ENCODE assay signal across 22 cellular contexts in the genomic region with DNA sequence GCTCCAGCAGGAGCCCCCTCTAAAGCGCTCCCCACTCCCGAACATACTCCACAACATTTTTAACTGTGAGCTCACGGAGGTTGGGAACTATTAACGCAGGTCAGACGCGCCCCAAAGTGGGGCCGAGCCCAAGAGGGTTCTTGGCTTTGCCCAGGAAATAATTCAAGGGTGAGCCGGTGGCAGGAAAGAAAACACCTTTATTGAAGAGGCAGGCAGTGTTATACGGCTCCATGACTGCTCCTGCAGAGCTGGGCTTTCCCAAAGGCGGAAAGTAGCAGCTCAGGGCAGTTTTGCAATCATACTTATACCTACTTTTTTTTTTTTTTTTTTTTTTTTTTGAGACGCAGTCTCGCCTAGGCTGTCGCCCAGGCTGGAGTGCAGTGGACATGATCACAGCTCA. TPM values are rescaled to one million over a fixed set of nuclear protein-coding genes. Genes with fewer than 3 reads are reported as not detected.
DNase-seq lines count a peak whose midpoint lies in the region; ATAC-seq, FAIRE-seq and TF ChIP-seq lines count a peak whose summit lies in the region.
"Had no signal": no experiment of that assay in that cellular context is flagged by ENCODE, and none has a peak within 500 bp of the region (broad histone marks: within the 10 kb centered on the region; RNA-seq: fewer than 3 reads in every experiment).

No MANE protein-coding gene starts in this region.

- no peak for TF ChIP-seq CTCF in A549 (IDR thresholded peaks at IDR 0.05)
- TF ChIP-seq CTCF in HEK293 (tag by site-specific recombination; IDR thresholded peaks at IDR 0.05), result no peak
- no peak for TF ChIP-seq CTCF in lower lobe of right lung (IDR thresholded peaks at IDR 0.05)
- TF ChIP-seq CTCF in psoas muscle (IDR thresholded peaks at IDR 0.05), result no peak
- no peak for TF ChIP-seq CTCF in breast epithelium (IDR thresholded peaks at IDR 0.05)

- no peak overlapping the region for H3K4me3 ChIP-seq in A549
- no peak overlapping the region for H3K4me3 ChIP-seq in HEK293 (ENCODE audit: low read depth, low read length)
- H3K4me3 ChIP-seq in lower lobe of right lung, result peak overlapping the region; percentile 19
- no peak overlapping the region for H3K4me3 ChIP-seq in psoas muscle
- H3K4me3 ChIP-seq in breast epithelium, result no peak overlapping the region
- no peak overlapping the region for H3K4me3 ChIP-seq in CD8-positive, alpha-beta memory T cell (ENCODE audit: low read length)
- H3K4me3 ChIP-seq: HAP-1 had no signal

- H3K4me1 Mint-ChIP-seq in CD8-positive, alpha-beta memory T cell, result peaks cover 53 to 79% (median 78%) of the 10 kb centered on the region in 3 donors

- H3K36me3 ChIP-seq in HEK293 (ENCODE audit: control insufficient read depth in 2 of 2, insufficient read depth in 1 of 2, low read length in 2 of 2), result peaks cover 0 to 14% of the 10 kb centered on the region in 2 experiments; a peak in 2 of 3 replicates
- no peaks in the 10 kb centered on the region for H3K36me3 ChIP-seq in lower lobe of right lung
- H3K36me3 ChIP-seq in psoas muscle (ENCODE audit: insufficient read depth in 1 of 2, low read depth in 1 of 2), result peaks cover 2 to 3% of the 10 kb centered on the region in 2 donors
- H3K36me3 ChIP-seq in breast epithelium, result no peaks in the 10 kb centered on the region
- H3K36me3 ChIP-seq in CD8-positive, alpha-beta memory T cell (ENCODE audit: insufficient read depth, low read length), result no peaks in the 10 kb centered on the region
- H3K36me3 ChIP-seq: Peyer's patch had no signal

- no peak for FAIRE-seq in A549 (lab: Jason Lieb, UNC)
- FAIRE-seq: D721Med, G401.6, GM12891, GM19239 had no signal

- POLR2A ChIA-PET in A549 (lab: Yijun Ruan, JAX), result no interaction called here
- POLR2A ChIA-PET in HEK293 (lab: Yijun Ruan, JAX), result interaction anchor here (0.7 kb wide), 1 partner anchor 833 kb away, joined by 4 read pairs; no protein-coding TSS in a partner anchor
- POLR2A ChIA-PET in CD8-positive, alpha-beta memory T cell (lab: Charles Lee), result no interaction called here

- H3K4me1 ChIP-seq in A549 (peaks cover 48% of the 10 kb centered on the region), HEK293 (ENCODE audit: control insufficient read depth, insufficient read depth, low read length) (peaks cover 12% of the 10 kb centered on the region), lower lobe of right lung (peaks cover 65% of the 10 kb centered on the region), psoas muscle (peaks cover 47% of the 10 kb centered on the region), breast epithelium (peaks cover 7 to 10% of the 10 kb centered on the region in 2 donors)
- peaks cover 27% of the 10 kb centered on the region for H3K4me1 ChIP-seq in CD8-positive, alpha-beta memory T cell (ENCODE audit: insufficient read depth, low read length)

- CTCF ChIA-PET in A549 (lab: Yijun Ruan, JAX), result interaction anchor here (0.7 to 2.1 kb wide), 3 partner anchors 110 to 144 kb away, joined by 3 to 7 read pairs (median 4); no protein-coding TSS in a partner anchor
- CTCF ChIA-PET in HEK293 (lab: Yijun Ruan, JAX), result interaction anchor here (0.6 to 0.8 kb wide), 2 partner anchors 135 to 149 kb away, joined by 3 read pairs; no protein-coding TSS in a partner anchor
- CTCF ChIA-PET in CD8-positive, alpha-beta memory T cell (lab: Charles Lee), result interaction anchor here (0.6 to 1.6 kb wide), 3 partner anchors 37 to 772 kb away, joined by 3 read pairs; no protein-coding TSS in a partner anchor

- intact Hi-C loops in lower lobe of right lung (cut with DNase I), result no loop called here
- intact Hi-C loops in psoas muscle (cut with DNase I), result loop anchor here (5.0 kb wide), 2 partner anchors 128 to 142 kb away; no protein-coding TSS in a partner anchor
- intact Hi-C loops in breast epithelium (cut with DNase I; ENCODE audit: low total_unique reads), result no loop called here

- H3K9me3 Mint-ChIP-seq in CD8-positive, alpha-beta memory T cell, result peaks cover 0 to 1% (median 0%) of the 10 kb centered on the region in 5 donors
- H3K9me3 Mint-ChIP-seq: CD4-positive, alpha-beta T cell had no signal

- peak overlapping the region; percentile 56 to 66; a peak in 5 of 6 replicates for H3K27ac ChIP-seq in A549
- no peak overlapping the region for H3K27ac ChIP-seq in HEK293 (ENCODE audit: extremely low read depth, low read depth, low read length)
- H3K27ac ChIP-seq in lower lobe of right lung, result peak overlapping the region; percentile 76
- H3K27ac ChIP-seq in psoas muscle, result peak overlapping the region; percentile 86
- H3K27ac ChIP-seq in breast epithelium, result no peak overlapping the region
- H3K27ac ChIP-seq in CD8-positive, alpha-beta memory T cell (ENCODE audit: low read depth, low read length), result no peak overlapping the region
- H3K27ac ChIP-seq: Peyer's patch had no signal

- H3K27ac Mint-ChIP-seq in CD8-positive, alpha-beta memory T cell, result peak overlapping the region in 2 of 8 donors; percentile 5 to 67
- H3K27ac Mint-ChIP-seq: CD4-positive, alpha-beta T cell; IgD-negative memory B cell had no signal

- no peak overlapping the region for H3K4me3 Mint-ChIP-seq in CD8-positive, alpha-beta memory T cell
- H3K4me3 Mint-ChIP-seq: CD4-positive, alpha-beta T cell had no signal

- DNase-seq in A549 (ENCODE audit: low read depth in 1 of 2, low spot score in 1 of 2) (no peak), lower lobe of right lung (peak; percentile 61), psoas muscle (no peak), breast epithelium (ENCODE audit: low spot score in 2 of 2) (no peak)
- DNase-seq in activated naive CD4-positive, alpha-beta T cell treated with Interleukin-2 at 50 U/mL for 16 hours, result no peak
- no peak for DNase-seq in CD8-positive, alpha-beta memory T cell
- DNase-seq: AML-193, DMS79 treated with DMSO at 0.1 percent for 48 hours, NCI-H1436 treated with DMSO at 0.1 percent for 48 hours, NCI-H2081 treated with DMSO at 0.1 percent for 48 hours, NCI-H345, Right ventricle myocardium superior had no signal

- TF ChIP-seq POLR2A in A549 (IDR thresholded peaks at IDR 0.05; ENCODE audit: low read length), result no peak
- TF ChIP-seq POLR2A in breast epithelium (IDR thresholded peaks at IDR 0.05), result no peak

- no peak for TF ChIP-seq RAD21 in A549 (conservative IDR thresholded peaks at IDR 0.05 in 1 of 2, IDR thresholded peaks at IDR 0.05 in 1 of 2)

- peaks cover 0 to 10% (median 1%) of the 10 kb centered on the region in 3 donors for H3K36me3 Mint-ChIP-seq in CD8-positive, alpha-beta memory T cell
- H3K36me3 Mint-ChIP-seq: IgD-negative memory B cell had no signal

- TF ChIP-seq EP300 in A549 (IDR thresholded peaks at IDR 0.05), result no peak

- no peaks in the 10 kb centered on the region for H3K9me3 ChIP-seq in A549
- no peaks in the 10 kb centered on the region for H3K9me3 ChIP-seq in HEK293 (ENCODE audit: control insufficient read depth, insufficient read depth, low read depth, low read length)
- no peaks in the 10 kb centered on the region for H3K9me3 ChIP-seq in lower lobe of right lung
- no peaks in the 10 kb centered on the region for H3K9me3 ChIP-seq in psoas muscle
- H3K9me3 ChIP-seq in breast epithelium, result no peaks in the 10 kb centered on the region
- H3K9me3 ChIP-seq in CD8-positive, alpha-beta memory T cell (ENCODE audit: low read length), result no peaks in the 10 kb centered on the region
- H3K9me3 ChIP-seq: HAP-1, Peyer's patch had no signal

- ATAC-seq in A549 (peak in 1 of 2 experiments; percentile 6; a peak in 1 of 6 replicates), lower lobe of right lung (peak; percentile 72 to 81), psoas muscle (no peak), GM18867 (IDR thresholded peaks at IDR 0.05; ENCODE audit: unreplicated experiment) (no peak)

- H3K27me3 Mint-ChIP-seq in CD8-positive, alpha-beta memory T cell, result peaks cover 0 to 2% of the 10 kb centered on the region in 2 donors
- H3K27me3 Mint-ChIP-seq: CD4-positive, alpha-beta T cell; IgD-negative memory B cell had no signal

- WGBS in A549 (ENCODE audit: missing lambda C conversion rate), result 94% methylated on average over 13 of the region's 13 CpGs
- 85 to 89% (median 87%) methylated on average over 13 of the region's 13 CpGs for WGBS in psoas muscle, 3 donors

- H3K27me3 ChIP-seq in lower lobe of right lung (ENCODE audit: low read depth) (no peaks in the 10 kb centered on the region), psoas muscle (ENCODE audit: insufficient read depth in 3 of 3, low read length in 2 of 3) (no peaks in the 10 kb centered on the region), breast epithelium (no peaks in the 10 kb centered on the region)
- H3K27me3 ChIP-seq in CD8-positive, alpha-beta memory T cell (ENCODE audit: insufficient read depth, low read length, poor library complexity, severe bottlenecking), result no peaks in the 10 kb centered on the region
- H3K27me3 ChIP-seq: Peyer's patch had no signal

- peak overlapping the region; percentile 66 for H3K4me2 ChIP-seq in A549

TF ChIP-seq in A549, 52 proteins besides CTCF, POLR2A, EP300 and RAD21 (continues in another document):
- TF ChIP-seq, protein P1, sequence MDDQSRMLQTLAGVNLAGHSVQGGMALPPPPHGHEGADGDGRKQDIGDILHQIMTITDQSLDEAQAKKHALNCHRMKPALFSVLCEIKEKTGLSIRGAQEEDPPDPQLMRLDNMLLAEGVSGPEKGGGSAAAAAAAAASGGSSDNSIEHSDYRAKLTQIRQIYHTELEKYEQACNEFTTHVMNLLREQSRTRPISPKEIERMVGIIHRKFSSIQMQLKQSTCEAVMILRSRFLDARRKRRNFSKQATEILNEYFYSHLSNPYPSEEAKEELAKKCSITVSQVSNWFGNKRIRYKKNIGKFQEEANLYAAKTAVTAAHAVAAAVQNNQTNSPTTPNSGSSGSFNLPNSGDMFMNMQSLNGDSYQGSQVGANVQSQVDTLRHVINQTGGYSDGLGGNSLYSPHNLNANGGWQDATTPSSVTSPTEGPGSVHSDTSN (IDR thresholded peaks at IDR 0.05), result no peak

TF ChIP-seq in HEK293, 187 proteins besides CTCF, POLR2A, EP300 and RAD21 (continues in another document):
- no peak for TF ChIP-seq ZNF658 (tag by site-specific recombination; IDR thresholded peaks at IDR 0.05)
- TF ChIP-seq, protein P2, sequence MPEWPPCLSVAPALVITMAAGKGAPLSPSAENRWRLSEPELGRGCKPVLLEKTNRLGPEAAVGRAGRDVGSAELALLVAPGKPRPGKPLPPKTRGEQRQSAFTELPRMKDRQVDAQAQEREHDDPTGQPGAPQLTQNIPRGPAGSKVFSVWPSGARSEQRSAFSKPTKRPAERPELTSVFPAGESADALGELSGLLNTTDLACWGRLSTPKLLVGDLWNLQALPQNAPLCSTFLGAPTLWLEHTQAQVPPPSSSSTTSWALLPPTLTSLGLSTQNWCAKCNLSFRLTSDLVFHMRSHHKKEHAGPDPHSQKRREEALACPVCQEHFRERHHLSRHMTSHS (tag by site-specific recombination; IDR thresholded peaks at IDR 0.05), result no peak

RNA-seq across cellular contexts. Expression of gene ADCY9, which starts 6.2 kb away (rescaled TPM):
- polyA plus RNA-seq in A549 (2011; rRNA removed) (6.2 and 6.9 TPM in 2 replicates), A549 (2017; fragmentation: RNase III; extraction: RNeasy Plus Mini Kit Qiagen cat#74134 plus additional on column Dnase treatment) (7.6 to 9.4 TPM (median 8.7 TPM) in 3 replicates), psoas muscle (100 to 1,000 TPM in 1 of 3 donors, 10 to 100 TPM in 1, 1 to 10 TPM in 1; 9.0 to 134 (median 32.8) TPM)
- 6.0 and 10.4 TPM in 2 replicates for polyA plus RNA-seq in A549 (2012; cell fraction: cytosol; rRNA removed)
- 17.4 and 20.0 TPM in 2 replicates for polyA plus RNA-seq in A549 (2012; cell fraction: nucleus; rRNA removed)
- 13.4 and 15.3 TPM in 2 replicates for polyA minus RNA-seq in A549 (2011; rRNA and poly(A)+ RNA removed)
- total RNA-seq in lower lobe of right lung (43.2 TPM), psoas muscle (10 to 100 TPM; 43.6 to 77.8 (median 51.9) TPM), breast epithelium (10 to 100 TPM; 10.9 to 14.4 (median 12.0) TPM)
- 1 to 10 TPM; 8.2 to 9.2 TPM for total RNA-seq in CD8-positive, alpha-beta memory T cell
- polyA plus RNA-seq in CD8-positive, alpha-beta memory T cell, result 1.2 TPM

Comparison
In these comparisons a context has a peak if more than half of its experiments do, and no peak if none do; other contexts are left out.
1. ATAC-seq: peak in lower lobe of right lung (2 of 2); none in psoas muscle (0 of 4) and GM18867 (single experiment).
2. H3K27ac ChIP-seq: peak in A549 (2 of 2), lower lobe of right lung (single experiment) and psoas muscle (single experiment); none in HEK293 (single experiment), breast epithelium (0 of 2) and CD8-positive, alpha-beta memory T cell (single experiment).
3. intact Hi-C loops: an anchor here in psoas muscle (5.0 kb wide); none called in lower lobe of right lung and breast epithelium.